7 cellular contexts compared by ENCODE assay signal in genomic region chr2:30643013-30643412, GRCh38.
DNase-seq lines count a peak whose midpoint lies in the region; ATAC-seq, FAIRE-seq and TF ChIP-seq lines count a peak whose summit lies in the region.
"Not testable (repeated sequence)": the region's sequence is repeated elsewhere in the genome, so short reads cannot be mapped to it uniquely, and the experiment has no call there.

No MANE protein-coding gene starts in this region.

- H3K4me1 ChIP-seq in A549; GM12878 (ENCODE audit: control insufficient read depth, insufficient read depth, low read length); keratinocyte (ENCODE audit: control insufficient read depth, extremely low read depth, insufficient read depth, low read length); HepG2 (ENCODE audit: insufficient read depth, low read length): not testable (repeated sequence)

- RAD21 ChIA-PET in GM12878 (lab: Charles Lee; ENCODE audit: unreplicated experiment), result interaction anchor here (1.6 kb wide), 1 partner anchor 306 kb away, joined by 5 read pairs; no protein-coding TSS in a partner anchor

- not testable (repeated sequence) for TF ChIP-seq RAD21 in A549 (conservative IDR thresholded peaks at IDR 0.05 in 1 of 2, IDR thresholded peaks at IDR 0.05 in 1 of 2); GM12878 (IDR thresholded peaks at IDR 0.05; ENCODE audit: insufficient read depth, low read depth, low read length); HepG2 (CRISPR knock-in tag; IDR thresholded peaks at IDR 0.05)

- BruUV-seq in GM12878 (replicated peaks; lab: Mats Ljungman, UMichigan); HepG2 (replicated peaks; lab: Mats Ljungman, UMichigan): not testable (repeated sequence)

- not testable (repeated sequence) for H3K4me3 ChIP-seq in A549; GM12878; keratinocyte (ENCODE audit: control insufficient read depth in 2 of 3, extremely low read depth in 1 of 3, insufficient read depth in 2 of 3, low read depth in 1 of 3, low read length in 3 of 3); HepG2 (replicated peaks in 1 of 3; ENCODE audit: insufficient read depth in 1 of 3, low read depth in 2 of 3, low read length in 3 of 3)

- dilution Hi-C loops in keratinocyte (cut with MboI; ENCODE audit: extremely low pct_ligation_motif_present, low sequenced_read_pairs), result not testable (repeated sequence)

- in situ Hi-C loops in GM12878 (cut with MboI); HepG2 (cut with HindIII; ENCODE audit: extremely low pct_ligation_motif_present, low pct_unique_long_range_greater_than_20kb): not testable (repeated sequence)

- not testable (repeated sequence) for H3K27ac ChIP-seq in A549; GM12878 (ENCODE audit: control insufficient read depth, insufficient read depth); keratinocyte (ENCODE audit: control insufficient read depth, insufficient read depth, low read length); HepG2 (ENCODE audit: extremely low read length, insufficient read depth, low read length)

- 100% methylated on average over 2 of the region's 4 CpGs for WGBS in A549 (ENCODE audit: missing lambda C conversion rate)
- no CpG with 5 or more reads among the region's 4 CpGs for WGBS in GM12878 (ENCODE audit: insufficient coverage, insufficient replicate concordance, low lambda C conversion rate, missing lambda C conversion rate)
- no CpG with 5 or more reads among the region's 4 CpGs for WGBS in HepG2 (ENCODE audit: low lambda C conversion rate)

- FAIRE-seq in A549 (lab: Jason Lieb, UNC), result peak; percentile 97
- FAIRE-seq in H54 (lab: Jason Lieb, UNC), result peak; percentile 96
- FAIRE-seq in GM12878 (lab: Jason Lieb, UNC), result peak; percentile 86
- FAIRE-seq in colon (lab: Jason Lieb, UNC), result peak; percentile 43
- peak; percentile 73 for FAIRE-seq in keratinocyte (lab: Jason Lieb, UNC)
- peak; percentile 68 for FAIRE-seq in HepG2 (lab: Jason Lieb, UNC)
- peak; percentile 96 for FAIRE-seq in urothelium cell line (lab: Jason Lieb, UNC)

- not testable (repeated sequence) for H4K20me1 ChIP-seq in GM12878 (ENCODE audit: control insufficient read depth, insufficient read depth); keratinocyte (ENCODE audit: control insufficient read depth, extremely low read depth, insufficient read depth, low read length); HepG2 (ENCODE audit: insufficient read depth, low read length)

- H3K9me1 ChIP-seq in keratinocyte (ENCODE audit: control insufficient read depth, extremely low read depth, insufficient read depth, low read length), result not testable (repeated sequence)

- H3K36me3 ChIP-seq in GM12878 (ENCODE audit: control insufficient read depth in 2 of 2, insufficient read depth in 2 of 2, low read length in 1 of 2); keratinocyte (ENCODE audit: control insufficient read depth in 2 of 2, extremely low read depth in 1 of 2, insufficient read depth in 2 of 2, low read length in 2 of 2): not testable (repeated sequence)
- peaks cover 0 to 16% of the 10 kb centered on the region in 2 experiments; a peak in 2 of 5 replicates for H3K36me3 ChIP-seq in HepG2 (replicated peaks in 1 of 2; ENCODE audit: control insufficient read depth in 1 of 2, insufficient read depth in 2 of 2, low read length in 2 of 2)

- POLR2A ChIA-PET in A549 (lab: Yijun Ruan, JAX); GM12878 (lab: Charles Lee); HepG2 (lab: Yijun Ruan, JAX): not testable (repeated sequence)

- not testable (repeated sequence) for H3K4me2 ChIP-seq in A549; GM12878 (ENCODE audit: control insufficient read depth, insufficient read depth); keratinocyte (ENCODE audit: control insufficient read depth, extremely low read depth, insufficient read depth, low read depth, low read length); HepG2 (ENCODE audit: low read depth, low read length)

- not testable (repeated sequence) for H3K9ac ChIP-seq in GM12878 (ENCODE audit: control insufficient read depth, insufficient read depth, low read length); keratinocyte (ENCODE audit: control insufficient read depth, extremely low read depth, insufficient read depth, low read length); HepG2 (ENCODE audit: insufficient read depth, low read depth, low read length)

- H2AFZ ChIP-seq in GM12878 (ENCODE audit: control insufficient read depth, low read depth, low read length); keratinocyte (ENCODE audit: control insufficient read depth, low read length); HepG2 (ENCODE audit: low read length): not testable (repeated sequence)

- not testable (repeated sequence) for H3K79me2 ChIP-seq in GM12878 (ENCODE audit: control insufficient read depth, insufficient read depth, low read length); keratinocyte (ENCODE audit: control insufficient read depth, insufficient read depth, low read length); HepG2 (ENCODE audit: insufficient read depth, low read length)

- H3K27me3 ChIP-seq in GM12878 (replicated peaks in 1 of 2; ENCODE audit: control insufficient read depth in 2 of 2, insufficient read depth in 2 of 2, low read length in 1 of 2); keratinocyte (ENCODE audit: control insufficient read depth, extremely low read depth, insufficient read depth, low read length); HepG2 (ENCODE audit: control insufficient read depth in 1 of 2, insufficient read depth in 2 of 2, low read length in 2 of 2): not testable (repeated sequence)

- not testable (repeated sequence) for ATAC-seq in A549, GM12878
- peak; percentile 66 for ATAC-seq in HepG2

- not testable (repeated sequence) for TF ChIP-seq EP300 in A549 (IDR thresholded peaks at IDR 0.05); GM12878 (IDR thresholded peaks at IDR 0.05; ENCODE audit: borderline replicate concordance in 1 of 2, control insufficient read depth in 1 of 2, low read depth in 2 of 2, low read length in 2 of 2); HepG2 (IDR thresholded peaks at IDR 0.05; ENCODE audit: low read depth in 2 of 2, low read length in 2 of 2); HepG2 (CRISPR knock-in tag; IDR thresholded peaks at IDR 0.05; ENCODE audit: borderline replicate concordance)

- TF ChIP-seq POLR2A in A549 (IDR thresholded peaks at IDR 0.05; ENCODE audit: low read length); H54 (IDR thresholded peaks at IDR 0.05; ENCODE audit: low read depth, low read length); GM12878 (IDR thresholded peaks at IDR 0.05; ENCODE audit: low read depth, low read length); HepG2 (IDR thresholded peaks at IDR 0.05; ENCODE audit: insufficient read depth in 1 of 2, low read depth in 2 of 2, low read length in 2 of 2): not testable (repeated sequence)

- not testable (repeated sequence) for DNase-seq in A549 (ENCODE audit: low read depth in 1 of 2, low spot score in 1 of 2); H54 (ENCODE audit: insufficient read length, low spot score); GM12878 (ENCODE audit: low read depth, low spot score); keratinocyte (ENCODE audit: low read depth, low spot score); HepG2 (ENCODE audit: low spot score); urothelium cell line (ENCODE audit: low spot score)

- H3K9me3 ChIP-seq in A549; GM12878 (replicated peaks; ENCODE audit: control insufficient read depth, insufficient read depth, low read length); keratinocyte (ENCODE audit: control insufficient read depth, low read depth, low read length); HepG2 (ENCODE audit: low read length): not testable (repeated sequence)

- TF ChIP-seq CTCF in A549 (IDR thresholded peaks at IDR 0.05); GM12878 (IDR thresholded peaks at IDR 0.05 in 2 of 3, conservative IDR thresholded peaks at IDR 0.05 in 1 of 3; ENCODE audit: control insufficient read depth in 2 of 3, extremely low read depth in 1 of 3, insufficient read depth in 1 of 3, low read depth in 3 of 3, low read length in 3 of 3); keratinocyte (optimal IDR thresholded peaks at IDR 0.05 in 1 of 3, IDR thresholded peaks at IDR 0.05 in 1 of 3, conservative IDR thresholded peaks at IDR 0.05 in 1 of 3; ENCODE audit: extremely low read depth in 1 of 3, insufficient read depth in 2 of 3, low read length in 3 of 3); HepG2 (CRISPR knock-in tag; IDR thresholded peaks at IDR 0.05): not testable (repeated sequence)

- CTCF ChIA-PET in A549 (lab: Yijun Ruan, JAX), result interaction anchor here (1.4 kb wide), 1 partner anchor 434 kb away, joined by 4 read pairs; no protein-coding TSS in a partner anchor
- CTCF ChIA-PET in GM12878 (lab: Yijun Ruan, JAX); HepG2 (lab: Yijun Ruan, JAX; ENCODE audit: low intra/inter-chr PET ratio, low total read pairs): not testable (repeated sequence)

- intact Hi-C loops in GM12878 (cut with micrococcal nuclease; ENCODE audit: unreplicated experiment); HepG2 (cut with micrococcal nuclease; ENCODE audit: unreplicated experiment): not testable (repeated sequence)

- SMC1A ChIA-PET in GM12878 (lab: Charles Lee; ENCODE audit: uncharacterized antibody, unreplicated experiment), result interaction anchor here (0.9 to 2.3 kb wide), 6 partner anchors 10 to 410 kb away, joined by 3 to 14 read pairs (median 4); partner anchors contain the start of gene LCLAT1
